ENCODE assay signal across 12 cellular contexts in the genomic region with DNA sequence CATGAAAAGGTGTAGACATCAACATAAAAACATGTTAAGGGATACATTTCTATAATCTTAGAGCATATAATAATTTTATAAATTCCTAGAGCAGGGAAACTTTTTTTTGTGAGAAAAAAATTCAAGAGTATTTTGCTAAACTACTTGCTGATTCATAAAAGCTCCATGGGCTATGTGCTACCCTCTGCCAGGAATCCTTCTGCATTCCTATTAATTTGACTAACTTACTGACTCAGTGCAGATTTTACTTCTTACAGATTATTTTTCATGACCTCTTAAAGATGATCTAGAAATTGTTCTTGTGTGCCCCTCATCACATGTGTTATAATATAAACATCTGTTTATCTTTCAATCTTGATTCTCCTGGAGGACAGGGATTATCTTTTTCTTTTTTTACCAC. TPM values are rescaled to one million over a fixed set of nuclear protein-coding genes. Genes with fewer than 3 reads are reported as not detected.
DNase-seq lines count a peak whose midpoint lies in the region; ATAC-seq, FAIRE-seq and TF ChIP-seq lines count a peak whose summit lies in the region.
"Had no signal": no experiment of that assay in that cellular context is flagged by ENCODE, and none has a peak within 500 bp of the region (broad histone marks: within the 10 kb centered on the region; RNA-seq: fewer than 3 reads in every experiment).

No MANE protein-coding gene starts in this region.

- H3K27ac ChIP-seq in PC-3 (ENCODE audit: low read length) (no peak overlapping the region), osteoblast (ENCODE audit: low read depth, low read length) (peak overlapping the region; percentile 51)
- H3K27ac ChIP-seq: right atrium auricular region, SJSA1 had no signal

- peaks cover 4% of the 10 kb centered on the region for H3F3A ChIP-seq in PC-3 (ENCODE audit: low read length, unreplicated experiment)

- H3K79me2 ChIP-seq in PC-3 (ENCODE audit: low read length) = peaks cover 99% of the 10 kb centered on the region
- H3K79me2 ChIP-seq in osteoblast (ENCODE audit: insufficient read depth, low read length) = peaks cover 89% of the 10 kb centered on the region

- CTCF ChIA-PET in PC-3 (lab: Charles Lee) = no interaction called here

- peaks cover 24% of the 10 kb centered on the region for H3K4me1 ChIP-seq in PC-3 (ENCODE audit: insufficient read depth, low read length)
- H3K4me1 ChIP-seq in osteoblast (ENCODE audit: insufficient read depth, low read length) = peaks cover 43% of the 10 kb centered on the region

- POLR2A ChIA-PET in PC-3 (lab: Charles Lee; ENCODE audit: unreplicated experiment) = no interaction called here

- TF ChIP-seq CTCF in PC-3 (conservative IDR thresholded peaks at IDR 0.05; ENCODE audit: low read depth, low read length) (no peak), osteoblast (IDR thresholded peaks at IDR 0.05; ENCODE audit: extremely low read depth, low read depth, low read length) (no peak)

- peaks cover 11% of the 10 kb centered on the region; the same call in 1 of the 2 replicates for H4K20me1 ChIP-seq in PC-3 (ENCODE audit: low read length)
- H4K20me1 ChIP-seq in osteoblast (ENCODE audit: insufficient read depth, low read length) = peaks cover 6% of the 10 kb centered on the region

- no peaks in the 10 kb centered on the region for H3K27me3 ChIP-seq in PC-3 (ENCODE audit: low read length)
- no peaks in the 10 kb centered on the region for H3K27me3 ChIP-seq in osteoblast (ENCODE audit: insufficient read depth, low read length)
- H3K27me3 ChIP-seq: right atrium auricular region, SJSA1 had no signal

- H3K36me3 ChIP-seq in PC-3 (ENCODE audit: low read depth, low read length) = no peaks in the 10 kb centered on the region
- no peaks in the 10 kb centered on the region for H3K36me3 ChIP-seq in osteoblast (ENCODE audit: insufficient read depth, low read length)
- H3K36me3 ChIP-seq: right atrium auricular region had no signal

- intact Hi-C loops in PC-3 (cut with micrococcal nuclease) = loop anchor here (10.0 kb wide), 1 partner anchor 322 kb away; no protein-coding TSS in a partner anchor

- DNase-seq in ELR (ENCODE audit: low read depth) (peak; percentile 88), PC-3 (peak; percentile 21), dedifferentiated amniotic fluid mesenchymal stem cell (ENCODE audit: extremely low spot score) (peak; percentile 75), osteoblast (ENCODE audit: insufficient read length, low spot score, missing footprints) (no peak), GM19240 (ENCODE audit: insufficient read length, low spot score) (no peak), urothelium cell line (ENCODE audit: low spot score) (no peak), NCI-H2227 treated with DMSO at 0.1 percent for 48 hours (lab: John Stamatoyannopoulos, UW) (no peak)
- DNase-seq: naive thymus-derived CD4-positive, alpha-beta T cell; NCI-H1694 had no signal

- H3K9me3 ChIP-seq in PC-3 (ENCODE audit: low read length) = no peaks in the 10 kb centered on the region
- no peaks in the 10 kb centered on the region for H3K9me3 ChIP-seq in osteoblast (ENCODE audit: low read depth, low read length)
- H3K9me3 ChIP-seq: right atrium auricular region, SJSA1 had no signal

- no peak overlapping the region for H3K9ac ChIP-seq in PC-3 (ENCODE audit: low read length)

- H3K9me2 ChIP-seq in PC-3 (replicated peaks; ENCODE audit: low read length) = no peaks in the 10 kb centered on the region

- FAIRE-seq in urothelium cell line (lab: Jason Lieb, UNC) = no peak

- H3K4me2 ChIP-seq in PC-3 (ENCODE audit: low read length) = 0 out of 2 replicates have a peak overlapping the region, but pooled peaks have one; percentile 23
- H3K4me2 ChIP-seq in osteoblast (ENCODE audit: insufficient read depth, low read length) = peak overlapping the region; percentile 56

- H3K4me3 ChIP-seq in PC-3 (ENCODE audit: low read length) (no peak overlapping the region), osteoblast (ENCODE audit: insufficient read depth, low read length) (no peak overlapping the region)
- H3K4me3 ChIP-seq: right atrium auricular region, SJSA1 had no signal

- H2AFZ ChIP-seq in PC-3 (ENCODE audit: low read length) (no peak overlapping the region), osteoblast (ENCODE audit: low read length) (no peak overlapping the region)

- BruUV-seq in PC-3 (replicated peaks; lab: Mats Ljungman, UMichigan) = no TSS peak

- ATAC-seq in PC-3 = peak; percentile 31; the same call in 1 of the 2 replicates
- ATAC-seq: left lobe of liver; naive thymus-derived CD4-positive, alpha-beta T cell had no signal

RNA-seq across cellular contexts. Expression of gene VTA1, which starts 5.7 kb away (rescaled TPM):
- total RNA-seq in PC-3 (2014; rRNA removed) (35.9 and 38.6 TPM in 2 replicates), osteoblast (61.5 and 65.1 TPM in 2 replicates)

RNA-seq across cellular contexts. Expression of gene NMBR, which starts 5.8 kb away (rescaled TPM):
- total RNA-seq in PC-3 (2014; rRNA removed) = not detected in 2 replicates
- total RNA-seq in osteoblast = not detected in 2 replicates
- total RNA-seq: left lobe of liver; naive thymus-derived CD4-positive, alpha-beta T cell; right atrium auricular region; SJSA1 had no signal

RNA-seq across cellular contexts. Expression of gene GJE1, which starts 20.0 kb away (rescaled TPM):
- total RNA-seq in PC-3 (2014; rRNA removed) = not detected in 2 replicates
- not detected in 2 replicates for total RNA-seq in osteoblast
- total RNA-seq: left lobe of liver; naive thymus-derived CD4-positive, alpha-beta T cell; right atrium auricular region; SJSA1 had no signal

Comparison
In these comparisons a context has a peak if more than half of its experiments do, and no peak if none do; other contexts are left out.
1. DNase-seq: peak in ELR (single experiment), PC-3 (single experiment) and dedifferentiated amniotic fluid mesenchymal stem cell (single experiment); none in osteoblast (single experiment), GM19240 (single experiment), urothelium cell line (single experiment) and NCI-H2227 treated with DMSO at 0.1 percent for 48 hours (single experiment).